Comparison of ENCODE assay signal across 1 cellular context in the genomic region with DNA sequence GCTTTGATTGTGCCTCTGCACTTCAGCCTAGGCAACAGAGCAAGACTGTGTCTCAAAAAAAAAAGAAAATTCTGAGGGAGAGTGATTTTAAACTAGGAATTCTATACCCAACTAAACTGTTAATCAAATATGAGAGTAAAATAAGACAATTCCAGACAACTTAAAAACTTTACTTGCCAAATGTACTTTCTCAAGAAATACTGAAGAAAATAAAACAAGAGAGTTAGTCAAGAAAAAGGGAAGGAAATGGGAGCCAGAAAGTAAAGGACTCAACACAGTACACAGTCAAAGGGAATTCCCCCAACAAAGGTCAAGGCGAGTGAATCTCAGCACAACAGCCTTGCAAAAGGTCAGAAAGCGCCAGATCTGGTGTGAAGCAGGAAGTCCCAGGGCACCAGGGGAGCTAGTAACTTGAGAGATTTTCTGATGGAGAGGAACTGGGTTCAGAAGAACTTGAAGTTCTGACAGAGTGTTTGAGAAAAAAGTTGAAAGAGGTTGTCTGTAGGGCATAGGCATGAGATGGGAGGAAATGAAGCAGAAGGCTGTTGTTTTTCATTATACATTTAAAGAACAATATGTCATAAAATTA.
TF ChIP-seq lines count a peak whose summit lies in the region.

No MANE protein-coding gene starts in this region.

TF ChIP-seq in SK-N-SH treated with all-trans-retinoic acid at 6 μM for 48 hours, 23 proteins besides CTCF, POLR2A, EP300 and RAD21 (continued from another document):
- TF ChIP-seq, protein P1, sequence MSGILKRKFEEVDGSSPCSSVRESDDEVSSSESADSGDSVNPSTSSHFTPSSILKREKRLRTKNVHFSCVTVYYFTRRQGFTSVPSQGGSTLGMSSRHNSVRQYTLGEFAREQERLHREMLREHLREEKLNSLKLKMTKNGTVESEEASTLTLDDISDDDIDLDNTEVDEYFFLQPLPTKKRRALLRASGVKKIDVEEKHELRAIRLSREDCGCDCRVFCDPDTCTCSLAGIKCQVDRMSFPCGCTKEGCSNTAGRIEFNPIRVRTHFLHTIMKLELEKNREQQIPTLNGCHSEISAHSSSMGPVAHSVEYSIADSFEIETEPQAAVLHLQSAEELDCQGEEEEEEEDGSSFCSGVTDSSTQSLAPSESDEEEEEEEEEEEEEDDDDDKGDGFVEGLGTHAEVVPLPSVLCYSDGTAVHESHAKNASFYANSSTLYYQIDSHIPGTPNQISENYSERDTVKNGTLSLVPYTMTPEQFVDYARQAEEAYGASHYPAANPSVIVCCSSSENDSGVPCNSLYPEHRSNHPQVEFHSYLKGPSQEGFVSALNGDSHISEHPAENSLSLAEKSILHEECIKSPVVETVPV (CRISPR knock-in tag; IDR thresholded peaks at IDR 0.05) = no peak
- TF ChIP-seq ZFP3 (CRISPR knock-in tag; IDR thresholded peaks at IDR 0.05) = no peak
- TF ChIP-seq TOX (CRISPR knock-in tag; IDR thresholded peaks at IDR 0.05; ENCODE audit: borderline replicate concordance) = no peak
- TF ChIP-seq, protein P2, sequence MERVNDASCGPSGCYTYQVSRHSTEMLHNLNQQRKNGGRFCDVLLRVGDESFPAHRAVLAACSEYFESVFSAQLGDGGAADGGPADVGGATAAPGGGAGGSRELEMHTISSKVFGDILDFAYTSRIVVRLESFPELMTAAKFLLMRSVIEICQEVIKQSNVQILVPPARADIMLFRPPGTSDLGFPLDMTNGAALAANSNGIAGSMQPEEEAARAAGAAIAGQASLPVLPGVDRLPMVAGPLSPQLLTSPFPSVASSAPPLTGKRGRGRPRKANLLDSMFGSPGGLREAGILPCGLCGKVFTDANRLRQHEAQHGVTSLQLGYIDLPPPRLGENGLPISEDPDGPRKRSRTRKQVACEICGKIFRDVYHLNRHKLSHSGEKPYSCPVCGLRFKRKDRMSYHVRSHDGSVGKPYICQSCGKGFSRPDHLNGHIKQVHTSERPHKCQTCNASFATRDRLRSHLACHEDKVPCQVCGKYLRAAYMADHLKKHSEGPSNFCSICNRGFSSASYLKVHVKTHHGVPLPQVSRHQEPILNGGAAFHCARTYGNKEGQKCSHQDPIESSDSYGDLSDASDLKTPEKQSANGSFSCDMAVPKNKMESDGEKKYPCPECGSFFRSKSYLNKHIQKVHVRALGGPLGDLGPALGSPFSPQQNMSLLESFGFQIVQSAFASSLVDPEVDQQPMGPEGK (CRISPR knock-in tag; IDR thresholded peaks at IDR 0.05; ENCODE audit: borderline replicate concordance) = no peak
- TF ChIP-seq BACH2 (CRISPR knock-in tag; IDR thresholded peaks at IDR 0.05; ENCODE audit: borderline replicate concordance) = no peak
- no peak for TF ChIP-seq OSR1 (CRISPR knock-in tag; IDR thresholded peaks at IDR 0.05)
TF ChIP-seq in SK-N-SH treated with all-trans-retinoic acid at 6 μM for 48 hours: peak in this region for 0.
